Comparison of ENCODE assay signal across 17 cellular contexts in the genomic region with DNA sequence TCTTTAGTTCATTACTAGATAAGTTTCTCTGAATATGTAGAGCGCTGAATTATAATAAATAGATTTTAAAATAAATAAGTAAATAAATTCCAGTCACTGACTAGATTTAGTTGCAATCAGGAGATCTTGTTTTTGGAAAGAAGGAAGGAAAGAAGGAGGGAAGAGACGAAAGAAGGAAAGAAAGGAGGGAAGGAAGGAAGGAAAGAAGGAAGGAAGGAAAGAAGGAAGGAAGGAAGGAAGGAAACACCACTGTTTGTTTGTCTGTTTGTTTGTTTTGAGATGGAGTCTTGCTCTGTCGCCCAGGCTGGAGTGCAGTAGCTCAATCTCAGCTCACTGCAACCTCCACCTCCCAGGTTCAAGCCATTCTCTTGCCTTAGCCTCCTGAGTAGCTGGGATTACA. TPM values are rescaled to one million over a fixed set of nuclear protein-coding genes. Genes with fewer than 3 reads are reported as not detected.
"Had no signal": no experiment of that assay in that cellular context is flagged by ENCODE, and none has a peak within 500 bp of the region (broad histone marks: within the 10 kb centered on the region; RNA-seq: fewer than 3 reads in every experiment).

No MANE protein-coding gene starts in this region.

RNA-seq across cellular contexts. Expression of a gene that starts 51.7 kb away (rescaled TPM):
- total RNA-seq: hepatocyte, kidney, kidney epithelial cell, left cardiac atrium, left colon, left lobe of liver, left ventricle myocardium inferior, left ventricle myocardium superior, liver, lower leg skin, lower lobe of right lung, lung microvascular endothelial cell, mammary epithelial cell, mesothelial cell of epicardium, mononuclear cell, mucosa of descending colon, mucosa of gallbladder had no signal
